In genomic region chr6:28940859-28941680, GRCh38 we compare ENCODE assay signal across 8 cellular contexts. TPM values are rescaled to one million over a fixed set of nuclear protein-coding genes. Genes with fewer than 3 reads are reported as not detected.
A peak's percentile ranks its signal among the peaks of the same experiment; 100 is the strongest.
DNase-seq lines count a peak whose midpoint lies in the region; ATAC-seq and TF ChIP-seq lines count a peak whose summit lies in the region.

No MANE protein-coding gene starts in this region.

- peak; percentile 46 for ATAC-seq in GM18858 (IDR thresholded peaks at IDR 0.05; ENCODE audit: unreplicated experiment)
- ATAC-seq in HG03108 (IDR thresholded peaks at IDR 0.05; ENCODE audit: unreplicated experiment) = peak; percentile 52
- peak; percentile 77 to 80 for ATAC-seq in activated CD4-positive, CD25-positive, alpha-beta regulatory T cell treated with anti-CD3 and anti-CD28 coated beads, Interleukin-2, amount 50 U/mL, for 24 hours

- peak overlapping the region; percentile 95 for H3K27ac Mint-ChIP-seq in chondrocyte (ENCODE audit: unreplicated experiment)

- H3K27ac ChIP-seq in 22Rv1 = peak overlapping the region; percentile 85

- DNase-seq in NCI-H446 (lab: John Stamatoyannopoulos, UW) = peak; percentile 91
- DNase-seq in chondrocyte (ENCODE audit: low spot score) = no peak
- peak; percentile 92 for DNase-seq in kidney tubule cell (ENCODE audit: low spot score)
- DNase-seq in stimulated activated CD4-positive, alpha-beta T cell treated with anti-CD3 and anti-CD28 coated beads, Interleukin-15, amount 100 ng/mL, for 24 hours = peak; percentile 82

- TF ChIP-seq CTCF in 22Rv1 (IDR thresholded peaks at IDR 0.05) = no peak
- TF ChIP-seq CTCF in chondrocyte (IDR thresholded peaks at IDR 0.05) = no peak

- no peaks in the 10 kb centered on the region for H3K9me3 Mint-ChIP-seq in chondrocyte (ENCODE audit: low read depth)

- H3K4me1 Mint-ChIP-seq in chondrocyte (ENCODE audit: low read depth) = peaks cover 37% of the 10 kb centered on the region

- H3K4me3 Mint-ChIP-seq in chondrocyte (ENCODE audit: unreplicated experiment) = peak overlapping the region; percentile 87

- no peaks in the 10 kb centered on the region for H3K27me3 Mint-ChIP-seq in chondrocyte (ENCODE audit: low read depth)

- no peaks in the 10 kb centered on the region for H3K36me3 Mint-ChIP-seq in chondrocyte (ENCODE audit: low read depth)

RNA-seq across cellular contexts. Expression of gene TRIM27, which starts 17.3 kb away (rescaled TPM):
- 49.6 to 61.8 TPM (median 53.5 TPM) in 3 replicates for total RNA-seq in chondrocyte
